In genomic region chr3:16467368-16467767, GRCh38 we compare ENCODE assay signal across 1 cellular context.
TF ChIP-seq lines count a peak whose summit lies in the region.

No MANE protein-coding gene starts in this region.

TF ChIP-seq in endothelial cell of umbilical vein, 7 proteins besides CTCF, POLR2A, EP300 and RAD21:
- TF ChIP-seq GATA2 (IDR thresholded peaks at IDR 0.05; ENCODE audit: insufficient read depth, insufficient read length, low read depth, low read length) (no peak), EZH2 (IDR thresholded peaks at IDR 0.05; ENCODE audit: borderline replicate concordance, low read depth, low read length, severe bottlenecking) (no peak), MYC (IDR thresholded peaks at IDR 0.05; ENCODE audit: low read depth, low read length) (no peak), POLR2AphosphoS5 (IDR thresholded peaks at IDR 0.05; ENCODE audit: insufficient read depth, low read depth, low read length) (no peak), FOS (IDR thresholded peaks at IDR 0.05; ENCODE audit: borderline replicate concordance, insufficient read depth, low read length) (no peak), MAX (IDR thresholded peaks at IDR 0.05; ENCODE audit: insufficient read depth, insufficient read length) (no peak), JUN (IDR thresholded peaks at IDR 0.05; ENCODE audit: borderline replicate concordance, insufficient read depth, insufficient read length, low read depth) (no peak)
